16 cellular contexts compared by ENCODE assay signal in genomic region chr2:59578349-59578748, GRCh38.
DNase-seq lines count a peak whose midpoint lies in the region; TF ChIP-seq lines count a peak whose summit lies in the region.
"Had no signal": no experiment of that assay in that cellular context is flagged by ENCODE, and none has a peak within 500 bp of the region (broad histone marks: within the 10 kb centered on the region; RNA-seq: fewer than 3 reads in every experiment).

No MANE protein-coding gene starts in this region.

- DNase-seq in HL-60 (ENCODE audit: low read depth in 1 of 2, low spot score in 1 of 2) = peak in 1 of 2 experiments; percentile 56
- DNase-seq in MV-4-11 (lab: John Stamatoyannopoulos, UW) = peak; percentile 29
- DNase-seq in NOMO-1 treated with dmso at 0.1 percent for 144 hours (lab: John Stamatoyannopoulos, UW; ENCODE audit: unreplicated experiment) = peak; percentile 8
- DNase-seq in NCI-H2227 (lab: John Stamatoyannopoulos, UW; ENCODE audit: unreplicated experiment) = no peak
- DNase-seq in NCI-H774 (lab: John Stamatoyannopoulos, UW) = no peak
- DNase-seq in stimulated activated CD4-positive, alpha-beta T cell treated with anti-CD3 and anti-CD28 coated beads, Interleukin-4, amount 100 ng/mL, for 24 hours = no peak
- DNase-seq: ACHN; BE2C; C1 segment of cervical spinal cord; CD4-positive, CD25-positive, alpha-beta regulatory T cell; CD8-positive, alpha-beta memory T cell; COR-L47; DMS 273 treated with DMSO at 0.1 percent for 48 hours; DMS53; GM23248 had no signal

- no peak for TF ChIP-seq CTCF in HL-60 (IDR thresholded peaks at IDR 0.05; ENCODE audit: insufficient read depth, low read length)

- peak overlapping the region; percentile 63 for H3K27ac ChIP-seq in HL-60 (replicated peaks)
- H3K27ac ChIP-seq: GM23248 had no signal

- H3K27me3 ChIP-seq in HL-60 (ENCODE audit: insufficient read depth, poor library complexity, severe bottlenecking) = no peaks in the 10 kb centered on the region
- H3K27me3 ChIP-seq: BE2C had no signal

- H3K4me3 ChIP-seq in HL-60 (replicated peaks; ENCODE audit: insufficient read depth, low read length) = no peak overlapping the region
- H3K4me3 ChIP-seq: GM23248, HAP-1 had no signal

Comparison
In these comparisons a context has a peak if more than half of its experiments do, and no peak if none do; other contexts are left out.
1. DNase-seq: peak in MV-4-11 (single experiment) and NOMO-1 treated with dmso at 0.1 percent for 144 hours (single experiment); none in NCI-H2227 (single experiment), NCI-H774 (single experiment) and stimulated activated CD4-positive, alpha-beta T cell treated with anti-CD3 and anti-CD28 coated beads, Interleukin-4, amount 100 ng/mL, for 24 hours (single experiment).